Comparison of ENCODE assay signal across 16 cellular contexts in genomic region chr3:66270314-66270713, GRCh38.
"Had no signal": no experiment of that assay in that cellular context is flagged by ENCODE, and none has a peak within 500 bp of the region (broad histone marks: within the 10 kb centered on the region; RNA-seq: fewer than 3 reads in every experiment).

No MANE protein-coding gene starts in this region.

- H3K36me3 ChIP-seq: esophagus squamous epithelium, gastrocnemius medialis, lower lobe of right lung had no signal

- H3K4me3 ChIP-seq: esophagus squamous epithelium, gastrocnemius medialis, heart right ventricle, left ventricle myocardium inferior, lower lobe of right lung had no signal

- H3K9me3 ChIP-seq: esophagus squamous epithelium, gastrocnemius medialis, heart right ventricle, left ventricle myocardium inferior, lower lobe of right lung had no signal

- H3K27me3 ChIP-seq: esophagus squamous epithelium, gastrocnemius medialis, heart right ventricle had no signal

- H3K27ac ChIP-seq: esophagus squamous epithelium, gastrocnemius medialis, heart right ventricle, left ventricle myocardium inferior, lower lobe of right lung had no signal

- FAIRE-seq: keratinocyte, small intestine had no signal

- DNase-seq: cortex of kidney; effector memory CD4-positive, alpha-beta T cell; esophagus squamous epithelium; gastrocnemius medialis; heart right ventricle; hypothalamus; left cardiac atrium; left ventricle myocardium inferior; lower lobe of right lung; natural killer cell; right cardiac atrium; small intestine; stimulated activated CD4-positive, alpha-beta T cell treated with anti-CD3 and anti-CD28 coated beads, Interleukin-12 subunit alpha, Interleukin-12 subunit beta, amount 100 ng/mL, for 4 hours; stimulated activated naive CD4-positive, alpha-beta T cell treated with Interleukin-2 at 50 U/mL for 16 hours; trophoblast cell had no signal
